ENCODE assay signal across 9 cellular contexts in the genomic region with DNA sequence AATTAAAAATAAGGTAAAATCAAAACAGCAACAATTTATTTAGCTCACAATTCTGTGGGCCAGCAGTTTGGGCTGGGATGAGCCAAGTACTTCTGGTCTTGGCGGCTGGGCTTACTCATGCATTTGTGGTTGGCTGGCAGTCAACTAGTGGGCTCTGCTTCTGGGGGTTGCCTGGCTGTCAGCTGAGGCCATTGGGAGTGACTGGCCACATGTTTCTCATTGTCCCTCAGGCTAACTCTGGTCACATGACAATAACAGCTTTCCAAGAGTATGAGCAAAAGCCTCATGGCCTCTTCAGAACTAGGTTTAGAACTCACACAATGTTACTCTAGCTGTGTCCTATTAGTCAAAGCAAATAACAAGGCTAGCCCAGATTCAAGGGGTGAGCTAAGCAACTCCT. TPM values are rescaled to one million over a fixed set of nuclear protein-coding genes. Genes with fewer than 3 reads are reported as not detected.
DNase-seq lines count a peak whose midpoint lies in the region; ATAC-seq and TF ChIP-seq lines count a peak whose summit lies in the region.
"Had no signal": no experiment of that assay in that cellular context is flagged by ENCODE, and none has a peak within 500 bp of the region (broad histone marks: within the 10 kb centered on the region; RNA-seq: fewer than 3 reads in every experiment).

No MANE protein-coding gene starts in this region.

- H3K4me3 ChIP-seq in HEK293 (ENCODE audit: low read depth, low read length): no peak overlapping the region
- no peak overlapping the region for H3K4me3 ChIP-seq in SJSA1
- H3K4me3 ChIP-seq in fibroblast of villous mesenchyme (ENCODE audit: low read depth, low read length): no peak overlapping the region
- H3K4me3 ChIP-seq in esophagus squamous epithelium: no peak overlapping the region

- WGBS in esophagus squamous epithelium, 2 donors: 14 to 36% methylated on average over 1 of the region's 1 CpG

- DNase-seq in SJSA1 (ENCODE audit: low read depth in 1 of 2, low spot score in 2 of 2): peak; percentile 15 to 51
- peak; percentile 61 for DNase-seq in fibroblast of villous mesenchyme (ENCODE audit: low read depth)
- DNase-seq in stimulated activated CD8-positive, alpha-beta memory T cell treated with anti-CD3 and anti-CD28 coated beads, Interleukin-4, amount 100 ng/mL, for 48 hours: peak; percentile 49
- no peak for DNase-seq in esophagus squamous epithelium (lab: John Stamatoyannopoulos, UW)
- DNase-seq in NCI-H774 (lab: John Stamatoyannopoulos, UW): no peak
- DNase-seq in NCI-H1092 (lab: John Stamatoyannopoulos, UW): no peak

- no peak for TF ChIP-seq POLR2A in esophagus squamous epithelium (IDR thresholded peaks at IDR 0.05)

- ATAC-seq in GM21576 (IDR thresholded peaks at IDR 0.05; ENCODE audit: unreplicated experiment): no peak

- CTCF ChIA-PET in HEK293 (lab: Yijun Ruan, JAX): no interaction called here

- H3K9me3 ChIP-seq in HEK293 (ENCODE audit: control insufficient read depth, insufficient read depth, low read depth, low read length) (no peaks in the 10 kb centered on the region), SJSA1 (replicated peaks) (no peaks in the 10 kb centered on the region), esophagus squamous epithelium (no peaks in the 10 kb centered on the region)

- TF ChIP-seq CTCF in HEK293 (tag by site-specific recombination; IDR thresholded peaks at IDR 0.05): no peak
- no peak for TF ChIP-seq CTCF in fibroblast of villous mesenchyme (IDR thresholded peaks at IDR 0.05; ENCODE audit: insufficient read depth, low read depth, low read length)
- TF ChIP-seq CTCF in esophagus squamous epithelium (IDR thresholded peaks at IDR 0.05): no peak

- intact Hi-C loops in esophagus squamous epithelium (cut with DNase I): no loop called here

- POLR2A ChIA-PET in HEK293 (lab: Yijun Ruan, JAX): no interaction called here

- H3K27me3 ChIP-seq in SJSA1 (replicated peaks) (0 out of 2 replicates have a peak, but pooled peaks cover 3% of the 10 kb centered on the region), esophagus squamous epithelium (peaks cover 6 to 32% (median 10%) of the 10 kb centered on the region in 4 donors)

- no peaks in the 10 kb centered on the region for H3K36me3 ChIP-seq in HEK293 (ENCODE audit: control insufficient read depth in 2 of 2, insufficient read depth in 1 of 2, low read length in 2 of 2)
- H3K36me3 ChIP-seq in SJSA1: no peaks in the 10 kb centered on the region
- H3K36me3 ChIP-seq in esophagus squamous epithelium: no peaks in the 10 kb centered on the region

- no peaks in the 10 kb centered on the region for H3K4me1 ChIP-seq in HEK293 (ENCODE audit: control insufficient read depth, insufficient read depth, low read length)
- H3K4me1 ChIP-seq in SJSA1 (replicated peaks): no peaks in the 10 kb centered on the region
- peaks cover 0 to 10% (median 4%) of the 10 kb centered on the region in 3 donors for H3K4me1 ChIP-seq in esophagus squamous epithelium

- H3K27ac ChIP-seq in HEK293 (ENCODE audit: extremely low read depth, low read depth, low read length): no peak overlapping the region
- no peak overlapping the region for H3K27ac ChIP-seq in SJSA1
- no peak overlapping the region for H3K27ac ChIP-seq in esophagus squamous epithelium

TF ChIP-seq in HEK293, 187 proteins besides CTCF, POLR2A, EP300 and RAD21:
- no peak for TF ChIP-seq ZNF660 (tag by site-specific recombination; IDR thresholded peaks at IDR 0.05)
- TF ChIP-seq, protein P1, sequence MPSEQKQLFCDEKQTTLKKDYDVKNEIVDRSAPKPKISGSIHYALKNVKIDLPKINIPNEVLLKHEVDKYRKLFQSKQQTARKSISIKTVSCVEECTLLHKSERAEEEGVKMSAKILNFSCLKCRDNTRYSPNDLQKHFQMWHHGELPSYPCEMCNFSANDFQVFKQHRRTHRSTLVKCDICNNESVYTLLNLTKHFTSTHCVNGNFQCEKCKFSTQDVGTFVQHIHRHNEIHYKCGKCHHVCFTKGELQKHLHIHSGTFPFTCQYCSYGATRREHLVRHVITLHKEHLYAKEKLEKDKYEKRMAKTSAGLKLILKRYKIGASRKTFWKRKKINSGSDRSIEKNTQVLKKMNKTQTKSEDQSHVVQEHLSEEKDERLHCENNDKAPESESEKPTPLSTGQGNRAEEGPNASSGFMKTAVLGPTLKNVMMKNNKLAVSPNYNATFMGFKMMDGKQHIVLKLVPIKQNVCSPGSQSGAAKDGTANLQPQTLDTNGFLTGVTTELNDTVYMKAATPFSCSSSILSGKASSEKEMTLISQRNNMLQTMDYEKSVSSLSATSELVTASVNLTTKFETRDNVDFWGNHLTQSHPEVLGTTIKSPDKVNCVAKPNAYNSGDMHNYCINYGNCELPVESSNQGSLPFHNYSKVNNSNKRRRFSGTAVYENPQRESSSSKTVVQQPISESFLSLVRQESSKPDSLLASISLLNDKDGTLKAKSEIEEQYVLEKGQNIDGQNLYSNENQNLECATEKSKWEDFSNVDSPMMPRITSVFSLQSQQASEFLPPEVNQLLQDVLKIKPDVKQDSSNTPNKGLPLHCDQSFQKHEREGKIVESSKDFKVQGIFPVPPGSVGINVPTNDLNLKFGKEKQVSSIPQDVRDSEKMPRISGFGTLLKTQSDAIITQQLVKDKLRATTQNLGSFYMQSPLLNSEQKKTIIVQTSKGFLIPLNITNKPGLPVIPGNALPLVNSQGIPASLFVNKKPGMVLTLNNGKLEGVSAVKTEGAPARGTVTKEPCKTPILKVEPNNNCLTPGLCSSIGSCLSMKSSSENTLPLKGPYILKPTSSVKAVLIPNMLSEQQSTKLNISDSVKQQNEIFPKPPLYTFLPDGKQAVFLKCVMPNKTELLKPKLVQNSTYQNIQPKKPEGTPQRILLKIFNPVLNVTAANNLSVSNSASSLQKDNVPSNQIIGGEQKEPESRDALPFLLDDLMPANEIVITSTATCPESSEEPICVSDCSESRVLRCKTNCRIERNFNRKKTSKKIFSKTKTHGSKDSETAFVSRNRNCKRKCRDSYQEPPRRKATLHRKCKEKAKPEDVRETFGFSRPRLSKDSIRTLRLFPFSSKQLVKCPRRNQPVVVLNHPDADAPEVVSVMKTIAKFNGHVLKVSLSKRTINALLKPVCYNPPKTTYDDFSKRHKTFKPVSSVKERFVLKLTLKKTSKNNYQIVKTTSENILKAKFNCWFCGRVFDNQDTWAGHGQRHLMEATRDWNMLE (tag by site-specific recombination; conservative IDR thresholded peaks at IDR 0.05; ENCODE audit: low read depth): no peak
- TF ChIP-seq, protein P2, sequence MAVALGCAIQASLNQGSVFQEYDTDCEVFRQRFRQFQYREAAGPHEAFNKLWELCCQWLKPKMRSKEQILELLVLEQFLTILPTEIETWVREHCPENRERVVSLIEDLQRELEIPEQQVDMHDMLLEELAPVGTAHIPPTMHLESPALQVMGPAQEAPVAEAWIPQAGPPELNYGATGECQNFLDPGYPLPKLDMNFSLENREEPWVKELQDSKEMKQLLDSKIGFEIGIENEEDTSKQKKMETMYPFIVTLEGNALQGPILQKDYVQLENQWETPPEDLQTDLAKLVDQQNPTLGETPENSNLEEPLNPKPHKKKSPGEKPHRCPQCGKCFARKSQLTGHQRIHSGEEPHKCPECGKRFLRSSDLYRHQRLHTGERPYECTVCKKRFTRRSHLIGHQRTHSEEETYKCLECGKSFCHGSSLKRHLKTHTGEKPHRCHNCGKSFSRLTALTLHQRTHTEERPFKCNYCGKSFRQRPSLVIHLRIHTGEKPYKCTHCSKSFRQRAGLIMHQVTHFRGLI (tag by site-specific recombination; IDR thresholded peaks at IDR 0.05): peak; percentile 47; the same call in 1 of the 2 replicates
- TF ChIP-seq ZNF133 (tag by site-specific recombination; IDR thresholded peaks at IDR 0.05): no peak
- TF ChIP-seq ZNF768 (tag by site-specific recombination; IDR thresholded peaks at IDR 0.05): no peak
- no peak for TF ChIP-seq ZNF311 (tag by site-specific recombination; IDR thresholded peaks at IDR 0.05; ENCODE audit: borderline replicate concordance)
- TF ChIP-seq ZBTB48 (tag by site-specific recombination; IDR thresholded peaks at IDR 0.05): no peak
- TF ChIP-seq SCRT2 (tag by site-specific recombination; IDR thresholded peaks at IDR 0.05): peak; percentile 64
- TF ChIP-seq, protein P3, sequence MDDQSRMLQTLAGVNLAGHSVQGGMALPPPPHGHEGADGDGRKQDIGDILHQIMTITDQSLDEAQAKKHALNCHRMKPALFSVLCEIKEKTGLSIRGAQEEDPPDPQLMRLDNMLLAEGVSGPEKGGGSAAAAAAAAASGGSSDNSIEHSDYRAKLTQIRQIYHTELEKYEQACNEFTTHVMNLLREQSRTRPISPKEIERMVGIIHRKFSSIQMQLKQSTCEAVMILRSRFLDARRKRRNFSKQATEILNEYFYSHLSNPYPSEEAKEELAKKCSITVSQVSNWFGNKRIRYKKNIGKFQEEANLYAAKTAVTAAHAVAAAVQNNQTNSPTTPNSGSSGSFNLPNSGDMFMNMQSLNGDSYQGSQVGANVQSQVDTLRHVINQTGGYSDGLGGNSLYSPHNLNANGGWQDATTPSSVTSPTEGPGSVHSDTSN (CRISPR knock-in tag; IDR thresholded peaks at IDR 0.05): no peak
- no peak for TF ChIP-seq SALL2 (tag by site-specific recombination; IDR thresholded peaks at IDR 0.05; ENCODE audit: borderline replicate concordance)
- no peak for TF ChIP-seq ZNF37A (tag by site-specific recombination; IDR thresholded peaks at IDR 0.05)

RNA-seq across cellular contexts. Expression of a gene that starts 15.6 kb away (rescaled TPM):
- total RNA-seq in SJSA1 (2014; rRNA removed; shearing (Covaris generic)): not detected in 2 replicates
- total RNA-seq in fibroblast of villous mesenchyme (not detected in 2 replicates), esophagus squamous epithelium (not detected)
- total RNA-seq: neural crest cell had no signal

RNA-seq across cellular contexts. Expression of a gene that starts 47.6 kb away (rescaled TPM):
- total RNA-seq in SJSA1 (2014; rRNA removed; shearing (Covaris generic)): not detected in 2 replicates
- total RNA-seq in fibroblast of villous mesenchyme (not detected in 2 replicates), esophagus squamous epithelium (10 to 100 TPM in 1 of 4 donors, 1 to 10 TPM in 2, under 1 TPM in 1; 0.57 to 42.4 (median 1.8) TPM)
- total RNA-seq: neural crest cell had no signal

Comparison
In these comparisons a context has a peak if more than half of its experiments do, and no peak if none do; other contexts are left out.
1. DNase-seq: peak in SJSA1 (2 of 2), fibroblast of villous mesenchyme (single experiment) and stimulated activated CD8-positive, alpha-beta memory T cell treated with anti-CD3 and anti-CD28 coated beads, Interleukin-4, amount 100 ng/mL, for 48 hours (single experiment); none in esophagus squamous epithelium (single experiment), NCI-H774 (single experiment) and NCI-H1092 (single experiment).